In the genomic region with DNA sequence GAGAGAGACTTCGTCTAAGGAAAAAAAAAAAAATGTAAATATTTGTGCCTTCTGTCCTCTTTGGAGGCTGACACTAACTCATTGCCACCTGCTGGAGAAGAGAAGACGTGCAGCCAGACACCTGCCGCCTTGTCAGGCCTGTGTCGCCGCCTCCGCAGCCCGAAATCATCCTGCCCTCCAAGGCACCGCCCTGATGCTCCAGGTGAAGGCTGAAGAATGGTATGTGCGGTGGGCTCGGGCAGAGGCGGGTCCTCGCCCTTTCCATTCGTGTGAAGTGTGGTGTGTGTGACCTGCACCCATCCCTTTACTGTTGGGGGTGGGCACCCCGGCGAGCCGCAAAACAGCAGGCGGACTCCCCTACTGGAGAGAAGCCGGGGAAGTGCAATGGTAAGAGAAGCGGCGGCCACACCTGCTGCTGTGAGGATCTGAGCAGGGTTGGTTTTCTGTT, we compare ENCODE assay signal across 8 cellular contexts.
DNase-seq lines count a peak whose midpoint lies in the region; ATAC-seq lines count a peak whose summit lies in the region.

No MANE protein-coding gene starts in this region.

- DNase-seq in COLO668 (lab: John Stamatoyannopoulos, UW; ENCODE audit: unreplicated experiment), result peak; percentile 55
- DNase-seq in NAMALWA (ENCODE audit: low spot score), result peak; percentile 79
- peak; percentile 70 for DNase-seq in central memory CD4-positive, alpha-beta T cell
- peak; percentile 25 for DNase-seq in kidney glomerular epithelial cell (lab: John Stamatoyannopoulos, UW)
- DNase-seq in stimulated activated CD4-positive, alpha-beta T cell treated with anti-CD3 and anti-CD28 coated beads, Interleukin-4, amount 100 ng/mL, for 48 hours (ENCODE audit: low read depth in 2 of 2), result peak; percentile 58 to 75

- ATAC-seq in GM21786 (IDR thresholded peaks at IDR 0.05; ENCODE audit: unreplicated experiment) (peak; percentile 60), HG02763 (IDR thresholded peaks at IDR 0.05; ENCODE audit: unreplicated experiment) (no peak)
- peak; percentile 88 to 93 for ATAC-seq in activated CD4-positive, CD25-positive, alpha-beta regulatory T cell treated with anti-CD3 and anti-CD28 coated beads, Interleukin-2, amount 50 U/mL, for 24 hours

Comparison
In these comparisons a context has a peak if more than half of its experiments do, and no peak if none do; other contexts are left out.
1. DNase-seq: peak in every context shown above with its lines; median percentile 79 in NAMALWA; 70 in central memory CD4-positive, alpha-beta T cell; 66 in stimulated activated CD4-positive, alpha-beta T cell treated with anti-CD3 and anti-CD28 coated beads, Interleukin-4, amount 100 ng/mL, for 48 hours; 55 in COLO668; 25 in kidney glomerular epithelial cell.